16 cellular contexts compared by ENCODE assay signal in the genomic region with DNA sequence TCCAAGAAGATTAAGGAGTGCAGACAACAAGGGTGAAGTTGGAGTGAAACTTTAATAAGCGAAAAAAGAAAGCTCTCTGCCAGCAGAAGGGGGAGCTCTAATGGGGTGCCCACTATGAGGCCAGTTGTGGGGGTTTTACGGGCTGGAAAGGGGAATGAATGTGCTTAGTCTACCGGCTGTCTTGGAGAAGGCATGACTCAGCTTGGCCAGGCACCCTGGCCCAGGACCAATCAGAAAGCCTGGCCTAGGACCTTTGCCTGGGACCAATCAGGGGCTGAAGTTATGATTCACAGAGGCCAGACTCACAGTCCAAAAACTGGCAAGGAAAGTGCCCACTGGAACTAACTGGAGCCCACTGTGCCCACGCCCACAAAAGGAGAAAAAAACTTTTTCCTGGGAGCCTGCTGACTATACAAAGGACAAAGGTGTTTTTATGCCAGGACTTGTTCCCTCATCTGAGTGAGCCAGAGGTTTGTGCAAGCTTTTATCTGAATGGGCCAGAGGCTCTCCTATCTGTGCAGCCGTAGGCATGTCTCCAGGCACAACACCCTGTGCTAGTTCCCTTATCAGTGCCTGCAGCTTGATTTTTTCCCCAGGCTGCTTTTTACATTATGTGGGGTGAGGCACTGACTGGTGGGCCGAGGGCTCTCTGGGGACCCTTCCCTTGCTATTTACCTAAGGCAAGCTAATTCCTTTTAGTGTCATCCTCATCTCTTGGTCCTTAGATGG. TPM values are rescaled to one million over a fixed set of nuclear protein-coding genes. Genes with fewer than 3 reads are reported as not detected.
DNase-seq lines count a peak whose midpoint lies in the region; ATAC-seq and TF ChIP-seq lines count a peak whose summit lies in the region.
"Had no signal": no experiment of that assay in that cellular context is flagged by ENCODE, and none has a peak within 500 bp of the region (broad histone marks: within the 10 kb centered on the region; RNA-seq: fewer than 3 reads in every experiment).

No MANE protein-coding gene starts in this region.

- peak overlapping the region; percentile 9; the same call in 1 of the 2 replicates for H3K4me3 ChIP-seq in ACC112 (ENCODE audit: low read depth, low read length)
- H3K4me3 ChIP-seq in fibroblast of the aortic adventitia (ENCODE audit: low read depth, low read length), result no peak overlapping the region
- H3K4me3 ChIP-seq: HAP-1 had no signal

- peaks cover 59% of the 10 kb centered on the region for H3K36me3 ChIP-seq in ACC112 (ENCODE audit: insufficient read depth, low read length)
- H3K36me3 ChIP-seq: HAP-1 had no signal

- DNase-seq in RPMI7951 (ENCODE audit: low read depth), result peak; percentile 20
- DNase-seq in fibroblast of the aortic adventitia (ENCODE audit: low read depth), result peak; percentile 80
- no peak for DNase-seq in OCI-M2 (lab: John Stamatoyannopoulos, UW; ENCODE audit: unreplicated experiment)
- DNase-seq: NCI-H1048, NCI-H1436 treated with DMSO at 0.1 percent for 48 hours, NCI-H2081 treated with DMSO at 0.1 percent for 48 hours, NCI-H526 treated with DMSO at 0.1 percent for 48 hours, RPMI8226, SIG-M5 had no signal

- H3K27ac ChIP-seq in ACC112 (ENCODE audit: low read depth, low read length), result peak overlapping the region; percentile 43; the same call in 1 of the 2 replicates
- H3K27ac ChIP-seq: C4-2B had no signal

- H2AFZ ChIP-seq in ACC112 (ENCODE audit: low read length, unreplicated experiment), result no peak overlapping the region

- TF ChIP-seq POLR2A in GM19193 (IDR thresholded peaks at IDR 0.05; ENCODE audit: extremely low read depth, insufficient read depth, insufficient read length), result peak; percentile 23

- no peak for TF ChIP-seq CTCF in fibroblast of the aortic adventitia (IDR thresholded peaks at IDR 0.05; ENCODE audit: insufficient read depth, low read length)

- ATAC-seq in HG03521 (IDR thresholded peaks at IDR 0.05; ENCODE audit: unreplicated experiment) (no peak), HG02981 (IDR thresholded peaks at IDR 0.05; ENCODE audit: unreplicated experiment) (no peak)

- H3K27me3 ChIP-seq in ACC112 (ENCODE audit: insufficient read depth, low read length), result no peaks in the 10 kb centered on the region

- H3K79me2 ChIP-seq in ACC112 (ENCODE audit: control insufficient read depth, insufficient read depth, low read length, unreplicated experiment), result no peaks in the 10 kb centered on the region

- H3K4me1 ChIP-seq in ACC112 (ENCODE audit: control insufficient read depth, insufficient read depth, low read length, unreplicated experiment), result no peaks in the 10 kb centered on the region
- H3K4me1 ChIP-seq: HAP-1 had no signal

RNA-seq across cellular contexts. Expression of a gene that starts 18.6 kb away (rescaled TPM):
- total RNA-seq in RPMI7951 (2014; rRNA removed; shearing (Covaris generic)), result 3.7 and 4.4 TPM in 2 replicates
- 1.9 and 11.0 TPM in 2 replicates for total RNA-seq in fibroblast of the aortic adventitia (ENCODE audit: low replicate concordance)
- total RNA-seq: G401 had no signal

RNA-seq across cellular contexts. Expression of a gene that starts 30.4 kb away (rescaled TPM):
- total RNA-seq in RPMI7951 (2014; rRNA removed; shearing (Covaris generic)), result 1.3 and 3.6 TPM in 2 replicates
- 0.63 and 4.0 TPM in 2 replicates for total RNA-seq in fibroblast of the aortic adventitia (ENCODE audit: low replicate concordance)
- total RNA-seq: G401 had no signal
